In genomic region chr5:1736889-1737711, GRCh38 we compare ENCODE assay signal across 20 cellular contexts.
DNase-seq lines count a peak whose midpoint lies in the region; ATAC-seq, FAIRE-seq and TF ChIP-seq lines count a peak whose summit lies in the region.
"Had no signal": no experiment of that assay in that cellular context is flagged by ENCODE, and none has a peak within 500 bp of the region (broad histone marks: within the 10 kb centered on the region; RNA-seq: fewer than 3 reads in every experiment).

No MANE protein-coding gene starts in this region.

- peak overlapping the region; percentile 64 for H3K18ac ChIP-seq in neuronal stem cell (ENCODE audit: low read length)

- no peak overlapping the region for H3K27ac ChIP-seq in neuronal stem cell (replicated peaks; ENCODE audit: low read length)
- H3K27ac ChIP-seq: breast epithelium, testis had no signal

- H4K8ac ChIP-seq in neuronal stem cell (ENCODE audit: low read depth, low read length) = no peak overlapping the region

- H3K4me3 ChIP-seq in GM06990 (replicated peaks; ENCODE audit: low read depth, low read length) (no peak overlapping the region), neuronal stem cell (ENCODE audit: low read length in 2 of 2) (no peak overlapping the region)
- H3K4me3 ChIP-seq: breast epithelium, HAP-1, MG63, testis had no signal

- no peak overlapping the region for H3K4me2 ChIP-seq in neuronal stem cell (ENCODE audit: insufficient read depth, low read length, poor library complexity, severe bottlenecking)

- peaks cover 10% of the 10 kb centered on the region for H3K36me3 Mint-ChIP-seq in stimulated activated memory B cell treated with anti-CD40 and anti-IgM and Interleukin-4, amounts not matched to agents 10 μg/mL and 1 μg/mL and 100 μg/mL, for 72 hours

- H3K9ac ChIP-seq in neuronal stem cell (ENCODE audit: low read depth, low read length, poor library complexity) = no peak overlapping the region

- no peak overlapping the region for H2BK5ac ChIP-seq in neuronal stem cell (ENCODE audit: low read length)

- H3K4me1 Mint-ChIP-seq in stimulated activated memory B cell treated with anti-CD40 and anti-IgM and Interleukin-4, amounts not matched to agents 10 μg/mL and 1 μg/mL and 100 μg/mL, for 72 hours = no peaks in the 10 kb centered on the region
- H3K4me1 Mint-ChIP-seq: activated CD4-positive, alpha-beta T cell treated with anti-CD3 and anti-CD28 coated beads for 36 hours; memory B cell; naive B cell had no signal

- H3K4me1 ChIP-seq in neuronal stem cell (ENCODE audit: control insufficient read depth in 2 of 2, insufficient read depth in 1 of 2, low read depth in 1 of 2, low read length in 2 of 2) = no peaks in the 10 kb centered on the region
- H3K4me1 ChIP-seq: breast epithelium, HAP-1, testis had no signal

- WGBS in neuronal stem cell (ENCODE audit: extremely low coverage in 2 of 2, insufficient read length in 2 of 2, insufficient replicate concordance in 1 of 2), 2 donors = no CpG with 5 or more reads among the region's 15 CpGs

- H3K23ac ChIP-seq in neuronal stem cell (ENCODE audit: low read depth, low read length, poor library complexity) = peak overlapping the region; percentile 73

- H3K27me3 ChIP-seq in GM06990 (replicated peaks; ENCODE audit: control insufficient read depth, insufficient read depth, low read length) (no peaks in the 10 kb centered on the region; the same call in 1 of the 2 replicates), neuronal stem cell (ENCODE audit: control insufficient read depth in 3 of 3, insufficient read depth in 3 of 3, low read depth in 1 of 3, low read length in 3 of 3) (no peaks in the 10 kb centered on the region)
- H3K27me3 ChIP-seq: testis had no signal

- H2BK120ac ChIP-seq in neuronal stem cell (ENCODE audit: low read depth, low read length) = peak overlapping the region; percentile 67

- no peak for FAIRE-seq in HTR-8/SVneo (lab: Jason Lieb, UNC)

- H3K9me3 Mint-ChIP-seq in stimulated activated memory B cell treated with anti-CD40 and anti-IgM and Interleukin-4, amounts not matched to agents 10 μg/mL and 1 μg/mL and 100 μg/mL, for 72 hours = peaks cover 18% of the 10 kb centered on the region

- no peak overlapping the region for H2BK15ac ChIP-seq in neuronal stem cell (ENCODE audit: low read length)

- ATAC-seq in stimulated activated memory B cell treated with anti-CD40 and anti-IgM and Interleukin-4, amounts not matched to agents 10 μg/mL and 1 μg/mL and 100 μg/mL, for 72 hours = no peak
- no peak for ATAC-seq in GM21390 (IDR thresholded peaks at IDR 0.05; ENCODE audit: unreplicated experiment)
- ATAC-seq: right cardiac atrium had no signal

- peak overlapping the region; percentile 38 for H3K14ac ChIP-seq in neuronal stem cell (ENCODE audit: low read length)

- no peak overlapping the region for H3K4ac ChIP-seq in neuronal stem cell (ENCODE audit: low read length)

- H2AFZ ChIP-seq in neuronal stem cell (ENCODE audit: low read length) = no peak overlapping the region

- H3K4me3 Mint-ChIP-seq in stimulated activated memory B cell treated with anti-CD40 and anti-IgM and Interleukin-4, amounts not matched to agents 10 μg/mL and 1 μg/mL and 100 μg/mL, for 72 hours = no peak overlapping the region
- H3K4me3 Mint-ChIP-seq: activated CD4-positive, alpha-beta T cell treated with anti-CD3 and anti-CD28 coated beads for 36 hours; memory B cell; naive B cell had no signal

- H3K36me3 ChIP-seq in GM06990 (ENCODE audit: control insufficient read depth, insufficient read depth, low read length) = no peaks in the 10 kb centered on the region
- no peaks in the 10 kb centered on the region for H3K36me3 ChIP-seq in neuronal stem cell (replicated peaks in 1 of 2; ENCODE audit: control insufficient read depth in 2 of 2, insufficient read depth in 2 of 2, low read length in 2 of 2)
- H3K36me3 ChIP-seq: breast epithelium, HAP-1, MG63 had no signal

- no peaks in the 10 kb centered on the region for H3K79me1 ChIP-seq in neuronal stem cell (ENCODE audit: low read depth, low read length)

- DNase-seq in D341Med (ENCODE audit: low spot score) (peak; percentile 29), GM06990 (ENCODE audit: extremely low read depth, insufficient read length) (no peak), ecto neural progenitor cell (ENCODE audit: low spot score) (peak; percentile 40), neuronal stem cell (ENCODE audit: low spot score) (no peak), HTR-8/SVneo (ENCODE audit: insufficient read length, low spot score) (no peak)
- DNase-seq: activated gamma-delta T cell, cortex of kidney, DMS79 treated with DMSO at 0.1 percent for 48 hours, MG63, naive B cell, NCI-H2107, NCI-H446 treated with DMSO at 0.1 percent for 48 hours, right cardiac atrium, testis had no signal

- H2AK5ac ChIP-seq in neuronal stem cell (ENCODE audit: low read depth, low read length) = peak overlapping the region; percentile 75

- TF ChIP-seq CTCF in GM06990 (IDR thresholded peaks at IDR 0.05; ENCODE audit: insufficient read depth, low read length, poor library complexity, severe bottlenecking) = peak; percentile 8

- no peak overlapping the region for H2BK12ac ChIP-seq in neuronal stem cell (ENCODE audit: low read length)

- no peak overlapping the region for H4K91ac ChIP-seq in neuronal stem cell (ENCODE audit: low read depth, low read length, poor library complexity)

- no peak overlapping the region for H3K27ac Mint-ChIP-seq in stimulated activated memory B cell treated with anti-CD40 and anti-IgM and Interleukin-4, amounts not matched to agents 10 μg/mL and 1 μg/mL and 100 μg/mL, for 72 hours
- H3K27ac Mint-ChIP-seq: activated CD4-positive, alpha-beta T cell treated with anti-CD3 and anti-CD28 coated beads for 36 hours; memory B cell; naive B cell had no signal

- H3K9me3 ChIP-seq in neuronal stem cell (replicated peaks in 1 of 2; ENCODE audit: control insufficient read depth in 2 of 2, insufficient read depth in 1 of 2, low read depth in 1 of 2, low read length in 2 of 2) = peaks cover 0 to 4% of the 10 kb centered on the region in 2 donors
- H3K9me3 ChIP-seq: HAP-1, testis had no signal

- peaks cover 68% of the 10 kb centered on the region for H3K27me3 Mint-ChIP-seq in stimulated activated memory B cell treated with anti-CD40 and anti-IgM and Interleukin-4, amounts not matched to agents 10 μg/mL and 1 μg/mL and 100 μg/mL, for 72 hours

Comparison
In these comparisons a context has a peak if more than half of its experiments do, and no peak if none do; other contexts are left out.
1. DNase-seq: peak in D341Med (single experiment) and ecto neural progenitor cell (single experiment); none in GM06990 (single experiment), neuronal stem cell (single experiment) and HTR-8/SVneo (single experiment).